ENCODE assay signal across 24 cellular contexts in the genomic region with DNA sequence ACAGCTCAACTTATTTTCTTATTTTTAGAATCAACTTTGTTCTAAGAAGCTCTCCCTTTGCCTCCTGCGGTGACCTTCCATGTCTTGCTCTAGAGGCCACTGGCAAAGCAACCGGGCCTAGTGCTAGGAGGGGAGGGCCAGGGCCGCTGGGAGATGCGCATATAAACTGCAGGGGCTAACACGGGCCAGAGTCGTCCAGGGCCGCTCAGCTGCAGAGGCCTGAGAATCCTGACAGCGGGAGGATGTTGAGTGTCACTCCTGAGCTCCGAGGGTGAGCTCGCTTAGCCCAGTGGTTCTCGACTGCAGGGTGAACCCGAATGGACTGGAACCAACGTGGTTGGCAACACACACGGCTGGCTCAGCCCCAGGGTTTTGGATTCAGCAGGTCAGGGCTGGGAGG. TPM values are rescaled to one million over a fixed set of nuclear protein-coding genes. Genes with fewer than 3 reads are reported as not detected.
DNase-seq lines count a peak whose midpoint lies in the region; ATAC-seq, FAIRE-seq and TF ChIP-seq lines count a peak whose summit lies in the region.
"Had no signal": no experiment of that assay in that cellular context is flagged by ENCODE, and none has a peak within 500 bp of the region (broad histone marks: within the 10 kb centered on the region; RNA-seq: fewer than 3 reads in every experiment).

No MANE protein-coding gene starts in this region.

- peaks cover 6% of the 10 kb centered on the region in 2 experiments; a peak in 3 of 5 replicates for H3K9me3 Mint-ChIP-seq in H9
- H3K9me3 Mint-ChIP-seq in naive thymus-derived CD4-positive, alpha-beta T cell = no peaks in the 10 kb centered on the region

- H3K9me3 ChIP-seq in H9 (ENCODE audit: control insufficient read depth, low read depth, low read length) (no peaks in the 10 kb centered on the region), H1 (ENCODE audit: insufficient read depth in 2 of 2, low read depth in 1 of 2, low read length in 1 of 2) (no peaks in the 10 kb centered on the region)
- H3K9me3 ChIP-seq in naive thymus-derived CD4-positive, alpha-beta T cell (ENCODE audit: control insufficient read depth in 2 of 3, low read length in 3 of 3) = no peaks in the 10 kb centered on the region
- H3K9me3 ChIP-seq: BE2C had no signal

- H2BK15ac ChIP-seq in H9 (ENCODE audit: low read depth, low read length) (no peak overlapping the region), H1 (ENCODE audit: low read length) (no peak overlapping the region)

- ATAC-seq in naive thymus-derived CD4-positive, alpha-beta T cell = peak; percentile 14
- no peak for ATAC-seq in GM19452 (IDR thresholded peaks at IDR 0.05; ENCODE audit: unreplicated experiment)

- H3K27me3 ChIP-seq in H9 (ENCODE audit: insufficient read depth, low read length) (no peaks in the 10 kb centered on the region), H1 (replicated peaks in 1 of 4; ENCODE audit: control insufficient read depth in 3 of 4, extremely low read depth in 1 of 4, insufficient read depth in 3 of 4, low read length in 3 of 4) (peaks cover 0 to 4% (median 0%) of the 10 kb centered on the region in 4 experiments; a peak in 2 of 7 replicates)
- H3K27me3 ChIP-seq in naive thymus-derived CD4-positive, alpha-beta T cell (ENCODE audit: control insufficient read depth in 2 of 2, insufficient read depth in 2 of 2, low read length in 2 of 2) = no peaks in the 10 kb centered on the region

- peaks cover 0 to 4% (median 3%) of the 10 kb centered on the region in 3 experiments; a peak in 2 of 7 replicates for H3K36me3 Mint-ChIP-seq in H9 (ENCODE audit: insufficient read depth in 1 of 3, low read depth in 3 of 3)
- H3K36me3 Mint-ChIP-seq in naive thymus-derived CD4-positive, alpha-beta T cell = no peaks in the 10 kb centered on the region
- H3K36me3 Mint-ChIP-seq: CD4-positive, CD25-positive, alpha-beta regulatory T cell; CD8-positive, alpha-beta memory T cell had no signal

- H4K20me1 ChIP-seq in H9 (ENCODE audit: control insufficient read depth, insufficient read depth, insufficient read length) (peaks cover 2% of the 10 kb centered on the region), H1 (replicated peaks in 1 of 2; ENCODE audit: control insufficient read depth in 1 of 2, insufficient read depth in 2 of 2, low read length in 2 of 2) (no peaks in the 10 kb centered on the region)

- no peak for TF ChIP-seq RAD21 in H1 (IDR thresholded peaks at IDR 0.05 in 1 of 2, conservative IDR thresholded peaks at IDR 0.05 in 1 of 2; ENCODE audit: low read depth in 2 of 2, low read length in 2 of 2)

- H3K18ac ChIP-seq in H9 (ENCODE audit: insufficient read length, low read depth, low read length) = no peak overlapping the region
- H3K18ac ChIP-seq in H1 (ENCODE audit: extremely low read depth, low read length) = no peak overlapping the region

- no peak overlapping the region for H3K4me3 ChIP-seq in H1 (ENCODE audit: extremely low read depth in 1 of 4, insufficient read depth in 2 of 4, low read depth in 3 of 4, low read length in 4 of 4)
- H3K4me3 ChIP-seq in naive thymus-derived CD4-positive, alpha-beta T cell (ENCODE audit: low read length) = no peak overlapping the region
- H3K4me3 ChIP-seq: GM23248 had no signal

- H2BK5ac ChIP-seq in H9 (ENCODE audit: insufficient read length, low read length) (no peak overlapping the region), H1 (ENCODE audit: low read depth, low read length) (no peak overlapping the region)

- TF ChIP-seq POLR2A in H1 (IDR thresholded peaks at IDR 0.05; ENCODE audit: control extremely low read depth in 1 of 2, low read depth in 2 of 2, low read length in 2 of 2) = no peak

- H3K36me3 ChIP-seq in H1 (ENCODE audit: control insufficient read depth in 2 of 4, insufficient read depth in 4 of 4, low read length in 3 of 4) = no peaks in the 10 kb centered on the region
- no peaks in the 10 kb centered on the region for H3K36me3 ChIP-seq in naive thymus-derived CD4-positive, alpha-beta T cell (ENCODE audit: control insufficient read depth in 2 of 3, insufficient read depth in 3 of 3, low read length in 3 of 3)
- H3K36me3 ChIP-seq: BE2C had no signal

- no peak overlapping the region for H4K91ac ChIP-seq in H9 (ENCODE audit: insufficient read length, low read depth, low read length)
- H4K91ac ChIP-seq in H1 (replicated peaks; ENCODE audit: insufficient read length, low read length) = no peak overlapping the region

- H2AFZ ChIP-seq in H9 (ENCODE audit: low read length) (no peak overlapping the region), H1 (ENCODE audit: low read length) (no peak overlapping the region)
- H2AFZ ChIP-seq: GM23248 had no signal

- intact Hi-C loops in naive thymus-derived CD4-positive, alpha-beta T cell (cut with micrococcal nuclease) = no loop called here

- no peak overlapping the region for H2BK120ac ChIP-seq in H9 (ENCODE audit: low read depth, low read length, poor library complexity, severe bottlenecking)
- H2BK120ac ChIP-seq in H1 (replicated peaks; ENCODE audit: low read depth, low read length) = no peak overlapping the region

- no peaks in the 10 kb centered on the region for H3K4me1 ChIP-seq in H9 (ENCODE audit: insufficient read depth, low read length)
- H3K4me1 ChIP-seq in H1 (replicated peaks in 1 of 4; ENCODE audit: control insufficient read depth in 3 of 4, insufficient read depth in 4 of 4, low read length in 3 of 4) = peaks cover 0 to 7% (median 4%) of the 10 kb centered on the region in 4 experiments; a peak in 5 of 7 replicates
- H3K4me1 ChIP-seq in naive thymus-derived CD4-positive, alpha-beta T cell (ENCODE audit: control insufficient read depth in 2 of 2, insufficient read depth in 2 of 2, low read length in 2 of 2) = no peaks in the 10 kb centered on the region
- H3K4me1 ChIP-seq: BE2C had no signal

- H2BK20ac ChIP-seq in H9 (ENCODE audit: low read depth, low read length, poor library complexity, severe bottlenecking) (no peak overlapping the region), H1 (ENCODE audit: low read length) (no peak overlapping the region)

- H2BK12ac ChIP-seq in H9 (ENCODE audit: insufficient read length, low read depth, low read length) (no peak overlapping the region), H1 (ENCODE audit: low read depth, low read length) (no peak overlapping the region)

- TF ChIP-seq CTCF in H9 (conservative IDR thresholded peaks at IDR 0.05) (no peak), H1 (IDR thresholded peaks at IDR 0.05; ENCODE audit: control extremely low read depth in 1 of 3, insufficient read depth in 1 of 3, low read depth in 1 of 3, low read length in 3 of 3) (no peak)

- no peak overlapping the region for H3K4me2 ChIP-seq in H9 (ENCODE audit: insufficient read depth, insufficient read length, low read length)
- H3K4me2 ChIP-seq in H1 (ENCODE audit: insufficient read depth in 1 of 2, low read depth in 2 of 2, low read length in 2 of 2) = no peak overlapping the region

- no peak for FAIRE-seq in H1 (lab: Jason Lieb, UNC)
- FAIRE-seq: A204.1, G401.6, GM12891, GM19239, H54, HTR-8/SVneo had no signal

- no peak overlapping the region for H3K27ac Mint-ChIP-seq in H9
- no peak overlapping the region for H3K27ac Mint-ChIP-seq in naive thymus-derived CD4-positive, alpha-beta T cell
- H3K27ac Mint-ChIP-seq: CD8-positive, alpha-beta memory T cell had no signal

- H4K8ac ChIP-seq in H9 (replicated peaks; ENCODE audit: insufficient read length, low read depth, low read length) (no peak overlapping the region), H1 (ENCODE audit: extremely low read depth, insufficient read depth, low read length) (no peak overlapping the region)

- H3K56ac ChIP-seq in H9 (ENCODE audit: insufficient read length, low read depth, low read length) = no peak overlapping the region
- H3K56ac ChIP-seq in H1 (replicated peaks; ENCODE audit: insufficient read length, low read depth, low read length) = no peak overlapping the region

- H4K5ac ChIP-seq in H9 (ENCODE audit: insufficient read length, low read depth, low read length) = no peak overlapping the region
- no peak overlapping the region for H4K5ac ChIP-seq in H1 (ENCODE audit: insufficient read length, low read depth, low read length)

- H3K23me2 ChIP-seq in H9 (ENCODE audit: insufficient read length, low read depth, low read length, poor library complexity, severe bottlenecking) = peaks cover 4% of the 10 kb centered on the region
- H3K23me2 ChIP-seq in H1 (ENCODE audit: low read depth, low read length) = no peaks in the 10 kb centered on the region

- H3K9ac ChIP-seq in H9 (ENCODE audit: extremely low read depth, insufficient read length, low read length) = no peak overlapping the region
- no peak overlapping the region for H3K9ac ChIP-seq in H1 (replicated peaks in 1 of 4; ENCODE audit: extremely low read depth in 1 of 4, low read depth in 3 of 4, low read length in 3 of 4)
- H3K9ac ChIP-seq: GM23248 had no signal

- H3K23ac ChIP-seq in H9 (ENCODE audit: insufficient read length, low read depth, low read length) = no peak overlapping the region
- no peak overlapping the region for H3K23ac ChIP-seq in H1 (ENCODE audit: insufficient read length)

- H3K14ac ChIP-seq in H9 (ENCODE audit: insufficient read depth, low read length) = no peak overlapping the region
- H3K14ac ChIP-seq in H1 (ENCODE audit: insufficient read length) = no peak overlapping the region

- no CpG with 5 or more reads among the region's 14 CpGs for WGBS in H9 (ENCODE audit: extremely low coverage, insufficient read length, low lambda C conversion rate)
- WGBS in H1 (ENCODE audit: extremely low coverage in 1 of 2, insufficient coverage in 1 of 2, insufficient read length in 1 of 2, insufficient replicate concordance in 2 of 2, low coverage in 1 of 2, low lambda C conversion rate in 2 of 2, missing lambda C conversion rate in 1 of 2), 2 experiments = 83% methylated on average over 14 of the region's 14 CpGs; no CpG with 5 or more reads in 1 of the 2 experiments

- no peak overlapping the region for H3K4me3 Mint-ChIP-seq in H9
- H3K4me3 Mint-ChIP-seq in naive thymus-derived CD4-positive, alpha-beta T cell = no peak overlapping the region
- H3K4me3 Mint-ChIP-seq: CD4-positive, CD25-positive, alpha-beta regulatory T cell; CD8-positive, alpha-beta memory T cell had no signal

- peaks cover 83% of the 10 kb centered on the region for H3K27me3 Mint-ChIP-seq in H9 (ENCODE audit: low read depth)
- H3K27me3 Mint-ChIP-seq in naive thymus-derived CD4-positive, alpha-beta T cell = peaks cover 9 to 46% (median 29%) of the 10 kb centered on the region in 5 donors
- H3K27me3 Mint-ChIP-seq: CD4-positive, CD25-positive, alpha-beta regulatory T cell had no signal

- TF ChIP-seq EP300 in H1 (IDR thresholded peaks at IDR 0.05; ENCODE audit: borderline replicate concordance in 1 of 2, low read depth in 2 of 2, low read length in 2 of 2) = no peak

- no peak overlapping the region for H3T11ph ChIP-seq in H9 (ENCODE audit: low read length)

- H3K4ac ChIP-seq in H9 (ENCODE audit: low read depth, low read length) (no peak overlapping the region), H1 (replicated peaks; ENCODE audit: insufficient read length, low read depth, low read length) (no peak overlapping the region)

- no peak overlapping the region for H2AK5ac ChIP-seq in H9 (ENCODE audit: insufficient read length, low read length)
- H2AK5ac ChIP-seq in H1 (ENCODE audit: low read depth, low read length) = no peak overlapping the region

- no peaks in the 10 kb centered on the region for H3K79me1 ChIP-seq in H9 (ENCODE audit: insufficient read depth, low read depth, low read length, poor library complexity, severe bottlenecking)
- no peaks in the 10 kb centered on the region for H3K79me1 ChIP-seq in H1 (ENCODE audit: low read depth, low read length)

- DNase-seq in H9 (peak; percentile 52), H1 (ENCODE audit: low read depth in 1 of 2, low spot score in 2 of 2) (no peak), NCI-H146 (lab: John Stamatoyannopoulos, UW) (no peak), NAMALWA (ENCODE audit: low spot score) (no peak)
- no peak for DNase-seq in naive thymus-derived CD4-positive, alpha-beta T cell
- DNase-seq: ACHN; BE2C; C1 segment of cervical spinal cord; CD4-positive, CD25-positive, alpha-beta regulatory T cell; CD8-positive, alpha-beta memory T cell; COR-L47; DMS 273 treated with DMSO at 0.1 percent for 48 hours; DMS53; DND-41; EL; GM23248; IMR-90 had no signal

- H3K79me2 ChIP-seq in H9 (ENCODE audit: insufficient read depth, low read length) = no peaks in the 10 kb centered on the region
- no peaks in the 10 kb centered on the region for H3K79me2 ChIP-seq in H1 (ENCODE audit: control insufficient read depth in 1 of 2, insufficient read depth in 2 of 2, low read length in 2 of 2)

- H3K27ac ChIP-seq in H9 (ENCODE audit: insufficient read length, low read depth, low read length) = no peak overlapping the region
- H3K27ac ChIP-seq in H1 (ENCODE audit: low read depth, low read length) = no peak overlapping the region
- no peak overlapping the region for H3K27ac ChIP-seq in naive thymus-derived CD4-positive, alpha-beta T cell (ENCODE audit: low read depth, low read length)
- H3K27ac ChIP-seq: GM23248 had no signal

- POLR2A ChIA-PET in H1 (lab: Charles Lee; ENCODE audit: partially characterized antibody) = no interaction called here
- POLR2A ChIA-PET in naive thymus-derived CD4-positive, alpha-beta T cell (lab: Charles Lee) = no interaction called here

- CTCF ChIA-PET in H1 (lab: Charles Lee; ENCODE audit: partially characterized antibody) = interaction anchor here (0.6 to 5.8 kb wide), 13 partner anchors 11 to 305 kb away, joined by 3 to 63 read pairs (median 5); no protein-coding TSS in a partner anchor
- CTCF ChIA-PET in naive thymus-derived CD4-positive, alpha-beta T cell (lab: Charles Lee) = interaction anchor here (0.7 to 1.1 kb wide), 2 partner anchors 282 to 286 kb away, joined by 4 read pairs; no protein-coding TSS in a partner anchor

- H3K4me1 Mint-ChIP-seq in H9 = peaks cover 8% of the 10 kb centered on the region in 2 experiments
- peaks cover 0 to 8% (median 4%) of the 10 kb centered on the region in 7 donors for H3K4me1 Mint-ChIP-seq in naive thymus-derived CD4-positive, alpha-beta T cell
- H3K4me1 Mint-ChIP-seq: CD4-positive, CD25-positive, alpha-beta regulatory T cell had no signal

RNA-seq across cellular contexts. Expression of a gene that starts 6.5 kb away (rescaled TPM):
- not detected in 2 replicates for total RNA-seq in H9 (2021)
- not detected in 2 replicates for total RNA-seq in H1 (2021; fragmentation: NEBNext Ultra II Directional; extraction: Animal tissue kit (Norgen Biotek cat#: 25700))
- 0.02 TPM in 1 of 2 replicates, not detected in the other for polyA plus RNA-seq in H1 (2011; rRNA removed)
- polyA plus RNA-seq in H1 (2011; cell fraction: cytosol; rRNA removed) = not detected
- polyA plus RNA-seq in H1 (2011; cell fraction: nucleus; rRNA removed) = not detected
- not detected in 4 replicates for polyA plus RNA-seq in H1 (2012, experiment 1 of 2)
- not detected for polyA plus RNA-seq in H1 (2012, experiment 2 of 2)
- not detected for polyA plus RNA-seq in H1 (2013, experiment 1 of 2)
- polyA plus RNA-seq in H1 (2013, experiment 2 of 2) = not detected
- not detected in 2 replicates for polyA minus RNA-seq in H1 (2011; rRNA and poly(A)+ RNA removed)
- polyA minus RNA-seq in H1 (2011; cell fraction: cytosol; rRNA and poly(A)+ RNA removed) = not detected
- not detected for polyA minus RNA-seq in H1 (2011; cell fraction: nucleus; rRNA and poly(A)+ RNA removed)
- not detected for total RNA-seq in naive thymus-derived CD4-positive, alpha-beta T cell
- polyA plus RNA-seq in naive thymus-derived CD4-positive, alpha-beta T cell = not detected
- total RNA-seq: CD4-positive, CD25-positive, alpha-beta regulatory T cell; CD8-positive, alpha-beta memory T cell; GM23248; IMR-90 had no signal
- polyA plus RNA-seq: CD4-positive, CD25-positive, alpha-beta regulatory T cell; CD8-positive, alpha-beta memory T cell; GM23248; IMR-90 had no signal
